Comparison of ENCODE assay signal across 26 cellular contexts in genomic region chr3:145058483-145058882, GRCh38.
DNase-seq lines count a peak whose midpoint lies in the region; ATAC-seq, FAIRE-seq and TF ChIP-seq lines count a peak whose summit lies in the region.
"Had no signal": no experiment of that assay in that cellular context is flagged by ENCODE, and none has a peak within 500 bp of the region (broad histone marks: within the 10 kb centered on the region; RNA-seq: fewer than 3 reads in every experiment).

No MANE protein-coding gene starts in this region.

- H3K9me1 ChIP-seq in endothelial cell of umbilical vein (replicated peaks; ENCODE audit: control insufficient read depth, extremely low read depth, insufficient read depth, low read length) = no peaks in the 10 kb centered on the region

- H4K20me1 ChIP-seq in endothelial cell of umbilical vein (replicated peaks; ENCODE audit: control insufficient read depth, extremely low read depth, insufficient read depth, low read length) = no peaks in the 10 kb centered on the region

- H3K36me3 ChIP-seq in endothelial cell of umbilical vein (ENCODE audit: control insufficient read depth in 2 of 2, extremely low read depth in 1 of 2, insufficient read depth in 2 of 2, low read length in 2 of 2) (no peaks in the 10 kb centered on the region), adrenal gland (replicated peaks in 1 of 2) (no peaks in the 10 kb centered on the region)
- H3K36me3 ChIP-seq: MG63 had no signal

- TF ChIP-seq CTCF in endothelial cell of umbilical vein (IDR thresholded peaks at IDR 0.05; ENCODE audit: extremely low read depth in 1 of 2, insufficient read depth in 1 of 2, low read depth in 1 of 2, low read length in 2 of 2) = no peak
- no peak for TF ChIP-seq CTCF in adrenal gland (IDR thresholded peaks at IDR 0.05)

- H3K27me3 ChIP-seq in endothelial cell of umbilical vein (ENCODE audit: control insufficient read depth in 2 of 2, insufficient read depth in 2 of 2, low read length in 2 of 2) = no peaks in the 10 kb centered on the region
- H3K27me3 ChIP-seq in adrenal gland = no peaks in the 10 kb centered on the region
- H3K27me3 ChIP-seq: MG63 had no signal

- CTCF ChIA-PET in endothelial cell of umbilical vein (lab: Charles Lee) = interaction anchor here (0.7 kb wide), 1 partner anchor 36 kb away, joined by 3 read pairs; no protein-coding TSS in a partner anchor

- H2AFZ ChIP-seq in endothelial cell of umbilical vein (ENCODE audit: low read depth, low read length) = no peak overlapping the region
- H2AFZ ChIP-seq: GM23338 had no signal

- H3K9me3 ChIP-seq in endothelial cell of umbilical vein (replicated peaks; ENCODE audit: control insufficient read depth, insufficient read depth, low read length) = no peaks in the 10 kb centered on the region
- H3K9me3 ChIP-seq in adrenal gland (replicated peaks in 1 of 3) = no peaks in the 10 kb centered on the region
- H3K9me3 ChIP-seq: SK-N-SH had no signal

- DNase-seq in DMS53 (lab: John Stamatoyannopoulos, UW) (peak; percentile 14), DMS53 treated with DMSO at 0.1 percent for 48 hours (lab: John Stamatoyannopoulos, UW; ENCODE audit: unreplicated experiment) (no peak), OCI-M1 (lab: John Stamatoyannopoulos, UW) (peak; percentile 39), endothelial cell of umbilical vein (ENCODE audit: low read depth, low spot score) (peak; percentile 6), adrenal gland (no peak), T-helper 9 cell (no peak)
- DNase-seq: HCEC 1CT, IMR-90, Karpas-422, MG63, NCI-H1417, NCI-H187, NCI-H2227 treated with DMSO at 0.1 percent for 48 hours, NCI-H524, NCI-H82, SK-N-SH had no signal

- POLR2A ChIA-PET in endothelial cell of umbilical vein (lab: Charles Lee) = no interaction called here

- no peaks in the 10 kb centered on the region for H3K4me1 ChIP-seq in endothelial cell of umbilical vein (ENCODE audit: control insufficient read depth, extremely low read depth, insufficient read depth, low read length)
- H3K4me1 ChIP-seq in adrenal gland (replicated peaks in 1 of 2) = no peaks in the 10 kb centered on the region

- ATAC-seq in GM21381 (IDR thresholded peaks at IDR 0.05; ENCODE audit: unreplicated experiment) (no peak), HG02798 (IDR thresholded peaks at IDR 0.05; ENCODE audit: poor library complexity, unreplicated experiment) (no peak)
- ATAC-seq: GM23338, Right ventricle myocardium inferior had no signal

- no peak for FAIRE-seq in endothelial cell of umbilical vein (lab: Jason Lieb, UNC)
- FAIRE-seq: G401.6, GM19239, HTR-8/SVneo, RCC 7860 had no signal

- H3K27ac ChIP-seq in endothelial cell of umbilical vein (ENCODE audit: insufficient read depth, low read depth, low read length) = no peak overlapping the region
- no peak overlapping the region for H3K27ac ChIP-seq in adrenal gland
- H3K27ac ChIP-seq: 22Rv1, C4-2B had no signal

- TF ChIP-seq POLR2A in endothelial cell of umbilical vein (IDR thresholded peaks at IDR 0.05; ENCODE audit: low read depth, low read length) = no peak
- no peak for TF ChIP-seq POLR2A in adrenal gland (IDR thresholded peaks at IDR 0.05)

- intact Hi-C loops in endothelial cell of umbilical vein (cut with micrococcal nuclease) (no loop called here), adrenal gland (cut with DNase I) (no loop called here)

- dilution Hi-C loops in endothelial cell of umbilical vein (cut with MboI; ENCODE audit: extremely low pct_ligation_motif_present, low sequenced_read_pairs) = no loop called here

- WGBS in adrenal gland, 4 donors = 87 to 95% (median 92%) methylated on average over 1 of the region's 1 CpG

- H3K9ac ChIP-seq in endothelial cell of umbilical vein (replicated peaks; ENCODE audit: extremely low read depth, insufficient read depth, low read length) = no peak overlapping the region
- H3K9ac ChIP-seq: SK-N-SH had no signal

- H3K79me2 ChIP-seq in endothelial cell of umbilical vein (ENCODE audit: control insufficient read depth, insufficient read depth, low read length) = no peaks in the 10 kb centered on the region

- H3K4me3 ChIP-seq in endothelial cell of umbilical vein (replicated peaks in 1 of 3; ENCODE audit: insufficient read depth in 1 of 3, low read depth in 1 of 3, low read length in 3 of 3) (no peak overlapping the region), adrenal gland (no peak overlapping the region)
- H3K4me3 ChIP-seq: GM23338, MG63 had no signal

- no TSS peak for BruUV-seq in endothelial cell of umbilical vein (replicated peaks; lab: Mats Ljungman, UMichigan)

- H3K4me2 ChIP-seq in endothelial cell of umbilical vein (ENCODE audit: insufficient read depth, low read length) = no peak overlapping the region
- H3K4me2 ChIP-seq: GM23338, SK-N-SH had no signal

TF ChIP-seq in endothelial cell of umbilical vein, 7 proteins besides CTCF, POLR2A, EP300 and RAD21:
- TF ChIP-seq EZH2 (IDR thresholded peaks at IDR 0.05; ENCODE audit: borderline replicate concordance, low read depth, low read length, severe bottlenecking) (no peak), MAX (IDR thresholded peaks at IDR 0.05; ENCODE audit: insufficient read depth, insufficient read length) (no peak), JUN (IDR thresholded peaks at IDR 0.05; ENCODE audit: borderline replicate concordance, insufficient read depth, insufficient read length, low read depth) (no peak), MYC (IDR thresholded peaks at IDR 0.05; ENCODE audit: low read depth, low read length) (no peak), FOS (IDR thresholded peaks at IDR 0.05; ENCODE audit: borderline replicate concordance, insufficient read depth, low read length) (no peak), GATA2 (IDR thresholded peaks at IDR 0.05; ENCODE audit: insufficient read depth, insufficient read length, low read depth, low read length) (no peak), POLR2AphosphoS5 (IDR thresholded peaks at IDR 0.05; ENCODE audit: insufficient read depth, low read depth, low read length) (no peak)
TF ChIP-seq in endothelial cell of umbilical vein: peak in this region for 0.

Comparison
In these comparisons a context has a peak if more than half of its experiments do, and no peak if none do; other contexts are left out.
1. DNase-seq: peak in DMS53 (single experiment), OCI-M1 (single experiment) and endothelial cell of umbilical vein (single experiment); none in DMS53 treated with DMSO at 0.1 percent for 48 hours (single experiment), adrenal gland (0 of 7) and T-helper 9 cell (single experiment).